In the genomic region with DNA sequence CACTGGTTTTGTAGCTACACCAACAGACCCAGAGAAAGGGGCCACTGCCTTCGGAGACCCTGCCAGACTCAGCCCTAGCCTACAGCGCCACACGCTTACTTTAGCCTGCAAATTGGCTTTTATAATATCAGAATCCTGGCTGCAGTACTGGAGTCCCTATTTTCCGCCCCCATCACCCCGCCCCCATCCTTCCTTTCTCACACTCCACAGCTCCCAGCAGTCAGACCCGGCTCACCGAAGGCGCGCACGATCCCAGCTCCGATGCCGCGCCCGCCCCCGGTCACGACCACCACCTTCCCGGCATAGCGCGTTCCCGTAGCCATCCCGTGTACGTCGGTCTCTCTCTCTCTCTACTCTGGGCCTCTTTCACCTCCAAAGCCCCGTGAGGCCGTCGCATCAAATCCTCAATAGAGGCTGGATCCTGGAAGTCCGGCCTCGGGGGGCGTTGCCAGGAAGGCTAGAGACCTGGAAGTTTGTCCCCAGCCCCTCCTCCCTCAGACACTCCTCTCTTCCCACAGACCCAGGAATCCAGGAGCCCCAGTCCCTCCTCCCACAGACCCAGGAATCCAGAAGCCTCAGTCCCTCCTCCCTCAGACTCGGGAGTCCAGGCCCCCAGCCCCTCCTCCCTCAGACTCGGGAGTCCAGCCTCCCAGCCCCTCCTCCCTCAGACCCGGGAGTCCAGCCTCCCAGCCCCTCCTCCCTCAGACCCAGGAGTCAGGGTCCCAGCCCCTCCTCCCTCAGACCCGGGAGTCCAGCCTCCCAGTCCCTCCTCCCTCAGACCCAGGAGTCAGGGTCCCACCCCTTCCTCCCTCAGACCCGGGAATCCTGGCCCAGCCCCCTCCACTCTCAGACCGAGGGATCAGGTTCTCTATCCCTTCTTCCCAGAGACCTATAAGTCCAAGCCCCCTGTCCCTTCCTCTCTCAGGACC, we compare ENCODE assay signal across 8 cellular contexts. TPM values are rescaled to one million over a fixed set of nuclear protein-coding genes. Genes with fewer than 3 reads are reported as not detected.
DNase-seq lines count a peak whose midpoint lies in the region; ATAC-seq, FAIRE-seq and TF ChIP-seq lines count a peak whose summit lies in the region.

A gene (minus strand): TSS at position 403 of the 929 bp plus-strand sequence. CDS start 80 bp downstream, at position 323.

- peak within 1 kb of the TSS; percentile 85 to 88 for H3K27ac ChIP-seq in coronary artery
- H3K27ac ChIP-seq in right lobe of liver, result peak within 1 kb of the TSS; percentile 82 to 89 (median 89)
- peak within 1 kb of the TSS; percentile 83 for H3K27ac ChIP-seq in thymus (ENCODE audit: low read depth)

- H3K36me3 ChIP-seq in right lobe of liver (no peaks in the 10 kb centered on the region), thymus (ENCODE audit: control insufficient read depth, insufficient read depth) (no peaks in the 10 kb centered on the region)

- no peak for FAIRE-seq in HTR-8/SVneo (lab: Jason Lieb, UNC)

- intact Hi-C loops in right lobe of liver (cut with DNase I), result loop anchor here (5.0 to 10.0 kb wide), 2 partner anchors 39 to 162 kb away; a partner anchor contains a TSS

- H3K27me3 ChIP-seq in right lobe of liver, result no peaks in the 10 kb centered on the region
- H3K27me3 ChIP-seq in thymus (ENCODE audit: control insufficient read depth, insufficient read depth), result peaks cover 2% of the 10 kb centered on the region

- peak; percentile 36 to 48 (median 42) for ATAC-seq in right lobe of liver
- ATAC-seq in HG02588 (IDR thresholded peaks at IDR 0.05; ENCODE audit: unreplicated experiment), result no peak

- TF ChIP-seq CTCF in coronary artery (IDR thresholded peaks at IDR 0.05) (no peak), right lobe of liver (IDR thresholded peaks at IDR 0.05) (no peak)

- H3K4me1 ChIP-seq in right lobe of liver, result peaks cover 0 to 7% (median 0%) of the 10 kb centered on the region in 4 donors
- peaks cover 15% of the 10 kb centered on the region for H3K4me1 ChIP-seq in thymus (ENCODE audit: control insufficient read depth, insufficient read depth, low read length)

- no peak for TF ChIP-seq POLR2A in right lobe of liver (IDR thresholded peaks at IDR 0.05)

- peak; percentile 58 for DNase-seq in activated CD8-positive, alpha-beta memory T cell treated with anti-CD3 and anti-CD28 coated beads for 24 hours
- DNase-seq in activated CD8-positive, alpha-beta memory T cell treated with anti-CD3 and anti-CD28 coated beads, Interleukin-2, amount 50 U/mL, for 4 hours, result no peak
- DNase-seq in NCI-H748 (lab: John Stamatoyannopoulos, UW; ENCODE audit: unreplicated experiment), result peak; percentile 71
- no peak for DNase-seq in coronary artery (ENCODE audit: low spot score)
- peak; percentile 49 to 71 (median 59) for DNase-seq in right lobe of liver
- DNase-seq in HTR-8/SVneo (ENCODE audit: insufficient read length, low spot score), result no peak

- H3K4me3 ChIP-seq in coronary artery, result peak within 1 kb of the TSS; percentile 68
- peak within 1 kb of the TSS; percentile 36 to 62 (median 49) for H3K4me3 ChIP-seq in right lobe of liver
- peak within 1 kb of the TSS; percentile 20 for H3K4me3 ChIP-seq in thymus (ENCODE audit: low read length)

- H3K9me3 ChIP-seq in right lobe of liver, result no peaks in the 10 kb centered on the region
- H3K9me3 ChIP-seq in thymus (ENCODE audit: control insufficient read depth), result no peaks in the 10 kb centered on the region

- 2% methylated on average over 35 of the region's 35 CpGs for WGBS in right lobe of liver (ENCODE audit: insufficient coverage, low coverage, low lambda C conversion rate, missing lambda C conversion rate)
- WGBS in thymus, result 2% methylated on average over 35 of the region's 35 CpGs

RNA-seq across cellular contexts. Expression of the gene that starts here (rescaled TPM):
- total RNA-seq in right lobe of liver, result 10 to 100 TPM in 4 of 6 experiments, 1 to 10 TPM in 2; 3.5 to 78.0 (median 15.7) TPM
- 20.4 TPM for polyA plus RNA-seq in thymus

Comparison
In these comparisons a context has a peak if more than half of its experiments do, and no peak if none do; other contexts are left out.
1. DNase-seq: peak in activated CD8-positive, alpha-beta memory T cell treated with anti-CD3 and anti-CD28 coated beads for 24 hours (single experiment), NCI-H748 (single experiment) and right lobe of liver (3 of 3); none in activated CD8-positive, alpha-beta memory T cell treated with anti-CD3 and anti-CD28 coated beads, Interleukin-2, amount 50 U/mL, for 4 hours (single experiment), coronary artery (single experiment) and HTR-8/SVneo (single experiment).
2. Peak in every context shown above with its lines, with median percentiles within 50 percentile points of each other: H3K27ac ChIP-seq and H3K4me3 ChIP-seq.